In genomic region chr1:154758346-154758745, GRCh38 we compare ENCODE assay signal across 25 cellular contexts.
A peak's percentile ranks its signal among the peaks of the same experiment; 100 is the strongest.
DNase-seq lines count a peak whose midpoint lies in the region; ATAC-seq and TF ChIP-seq lines count a peak whose summit lies in the region.
"Had no signal": no experiment of that assay in that cellular context is flagged by ENCODE, and none has a peak within 500 bp of the region (broad histone marks: within the 10 kb centered on the region; RNA-seq: fewer than 3 reads in every experiment).

No MANE protein-coding gene starts in this region.

- peaks cover 70% of the 10 kb centered on the region for H3K4me1 Mint-ChIP-seq in activated naive CD4-positive, alpha-beta T cell treated with anti-CD3 and anti-CD28 coated beads, Interleukin-2, amount 50 U/mL, for 24 hours
- H3K4me1 Mint-ChIP-seq: nephron progenitor cell had no signal

- intact Hi-C loops in uterus (cut with DNase I; ENCODE audit: low total_unique reads), result no loop called here

- no peaks in the 10 kb centered on the region for H3K36me3 ChIP-seq in uterus
- H3K36me3 ChIP-seq: cardiac muscle cell, lower lobe of right lung, ovary had no signal

- ATAC-seq in activated CD4-positive, CD25-positive, alpha-beta regulatory T cell treated with anti-CD3 and anti-CD28 coated beads, Interleukin-2, amount 50 U/mL, for 24 hours, result no peak
- ATAC-seq in left lobe of liver, result no peak
- no peak for ATAC-seq in HG03439 (IDR thresholded peaks at IDR 0.05; ENCODE audit: unreplicated experiment)
- ATAC-seq: effector memory CD8-positive, alpha-beta T cell; lower lobe of right lung; PC-3; stimulated activated memory B cell treated with anti-CD40 and anti-IgM and Interleukin-4, amounts not matched to agents 10 μg/mL and 1 μg/mL and 100 μg/mL, for 72 hours had no signal

- no peaks in the 10 kb centered on the region for H3K9me3 ChIP-seq in uterus
- H3K9me3 ChIP-seq: lower lobe of right lung, ovary, SK-N-SH, testis had no signal

- DNase-seq in activated CD4-positive, CD25-positive, alpha-beta regulatory T cell treated with anti-CD3 and anti-CD28 coated beads, Interleukin-2, amount 50 U/mL, for 72 hours, result peak; percentile 23
- DNase-seq in activated naive CD4-positive, alpha-beta T cell treated with Interleukin-2 at 50 U/mL for 16 hours, result no peak
- DNase-seq in left lobe of liver (ENCODE audit: low spot score) (peak; percentile 12), uterus (peak; percentile 8 to 9), activated gamma-delta T cell (lab: John Stamatoyannopoulos, UW) (no peak)
- DNase-seq: 8988T; cortex of kidney; effector memory CD8-positive, alpha-beta T cell; erythroblast; kidney glomerular epithelial cell; lower lobe of right lung; NCI-H1105; NCI-H187 treated with DMSO at 0.1 percent for 48 hours; NCI-H524 treated with DMSO at 0.1 percent for 48 hours; nephron progenitor cell; PC-3; SK-N-SH; stimulated activated CD4-positive, alpha-beta T cell treated with anti-CD3 and anti-CD28 coated beads, Interleukin-4, amount 100 ng/mL, for 1 hour; testis had no signal

- peak overlapping the region; percentile 9 for H3K4me3 Mint-ChIP-seq in activated naive CD4-positive, alpha-beta T cell treated with anti-CD3 and anti-CD28 coated beads, Interleukin-2, amount 50 U/mL, for 24 hours
- H3K4me3 Mint-ChIP-seq: nephron progenitor cell; stimulated activated memory B cell treated with anti-CD40 and anti-IgM and Interleukin-4, amounts not matched to agents 10 μg/mL and 1 μg/mL and 100 μg/mL, for 72 hours had no signal

- H3K36me3 Mint-ChIP-seq in activated naive CD4-positive, alpha-beta T cell treated with anti-CD3 and anti-CD28 coated beads, Interleukin-2, amount 50 U/mL, for 24 hours, result no peaks in the 10 kb centered on the region
- H3K36me3 Mint-ChIP-seq: stimulated activated memory B cell treated with anti-CD40 and anti-IgM and Interleukin-4, amounts not matched to agents 10 μg/mL and 1 μg/mL and 100 μg/mL, for 72 hours had no signal

- no peaks in the 10 kb centered on the region for H3K9me3 Mint-ChIP-seq in activated naive CD4-positive, alpha-beta T cell treated with anti-CD3 and anti-CD28 coated beads, Interleukin-2, amount 50 U/mL, for 24 hours
- H3K9me3 Mint-ChIP-seq: effector memory CD8-positive, alpha-beta T cell; stimulated activated memory B cell treated with anti-CD40 and anti-IgM and Interleukin-4, amounts not matched to agents 10 μg/mL and 1 μg/mL and 100 μg/mL, for 72 hours had no signal

- no peaks in the 10 kb centered on the region for H3K27me3 ChIP-seq in uterus
- H3K27me3 ChIP-seq: ovary, testis had no signal

- no peaks in the 10 kb centered on the region for H3K27me3 Mint-ChIP-seq in activated naive CD4-positive, alpha-beta T cell treated with anti-CD3 and anti-CD28 coated beads, Interleukin-2, amount 50 U/mL, for 24 hours

- no peak for TF ChIP-seq CTCF in uterus (IDR thresholded peaks at IDR 0.05)

- no peak overlapping the region for H3K4me3 ChIP-seq in uterus
- H3K4me3 ChIP-seq: cardiac muscle cell, lower lobe of right lung, ovary, testis had no signal

- peak overlapping the region; percentile 95 for H3K27ac Mint-ChIP-seq in activated naive CD4-positive, alpha-beta T cell treated with anti-CD3 and anti-CD28 coated beads, Interleukin-2, amount 50 U/mL, for 24 hours
- H3K27ac Mint-ChIP-seq: effector memory CD8-positive, alpha-beta T cell; nephron progenitor cell; stimulated activated memory B cell treated with anti-CD40 and anti-IgM and Interleukin-4, amounts not matched to agents 10 μg/mL and 1 μg/mL and 100 μg/mL, for 72 hours had no signal

- H3K27ac ChIP-seq in uterus, result no peak overlapping the region
- H3K27ac ChIP-seq: cardiac muscle cell, lower lobe of right lung, ovary, testis had no signal

- no peaks in the 10 kb centered on the region for H3K4me1 ChIP-seq in uterus

- TF ChIP-seq POLR2A in uterus (IDR thresholded peaks at IDR 0.05), result no peak

Comparison
In these comparisons a context has a peak if more than half of its experiments do, and no peak if none do; other contexts are left out.
1. DNase-seq: peak in activated CD4-positive, CD25-positive, alpha-beta regulatory T cell treated with anti-CD3 and anti-CD28 coated beads, Interleukin-2, amount 50 U/mL, for 72 hours (single experiment), left lobe of liver (single experiment) and uterus (2 of 2); none in activated naive CD4-positive, alpha-beta T cell treated with Interleukin-2 at 50 U/mL for 16 hours (single experiment) and activated gamma-delta T cell (single experiment).